Comparison of ENCODE assay signal across 31 cellular contexts in genomic region chr2:3664118-3664517, GRCh38. TPM values are rescaled to one million over a fixed set of nuclear protein-coding genes. Genes with fewer than 3 reads are reported as not detected.
"Had no signal": no experiment of that assay in that cellular context is flagged by ENCODE, and none has a peak within 500 bp of the region (broad histone marks: within the 10 kb centered on the region; RNA-seq: fewer than 3 reads in every experiment).

No MANE protein-coding gene starts in this region.

- H3K27ac Mint-ChIP-seq: mesothelial cell of epicardium, naive B cell had no signal

- H3K27ac ChIP-seq: colonic mucosa, dorsolateral prefrontal cortex, epithelial cell of prostate, esophagus squamous epithelium, gastrocnemius medialis, heart right ventricle, left lung, lower lobe of right lung had no signal

- H3K4me3 ChIP-seq: colonic mucosa, dorsolateral prefrontal cortex, esophagus squamous epithelium, gastrocnemius medialis, heart right ventricle, left lung, lower lobe of right lung, mucosa of descending colon had no signal

- H3K27me3 ChIP-seq: colonic mucosa, dorsolateral prefrontal cortex, gastrocnemius medialis, left lung had no signal

- FAIRE-seq: endometrium, islet of Langerhans, keratinocyte had no signal

- H3K9me3 ChIP-seq: colonic mucosa, esophagus squamous epithelium, gastrocnemius medialis, heart right ventricle, left lung, lower lobe of right lung, mucosa of descending colon had no signal

- H3K36me3 ChIP-seq: colonic mucosa, esophagus squamous epithelium, gastrocnemius medialis, heart right ventricle, left lung, lower lobe of right lung had no signal

- ATAC-seq: gastrocnemius medialis, heart right ventricle, left cardiac atrium, left lung, left ventricle myocardium superior, lower lobe of right lung, mucosa of descending colon had no signal

- DNase-seq: colonic mucosa; dermis blood vessel endothelial cell; dorsolateral prefrontal cortex; effector CD4-positive, alpha-beta T cell; effector memory CD4-positive, alpha-beta T cell; erythroblast; esophagus squamous epithelium; foreskin fibroblast; foreskin melanocyte; gastrocnemius medialis; glutamatergic neuron; heart right ventricle; hippocampal formation; left cardiac atrium; left lung; left ventricle myocardium superior; lower lobe of right lung; mesenchymal stem cell; mucosa of descending colon; naive B cell had no signal

- H3K9me3 Mint-ChIP-seq: mesothelial cell of epicardium had no signal

- H3K4me1 ChIP-seq: colonic mucosa, gastrocnemius medialis, left lung, lower lobe of right lung had no signal

- H3K4me3 Mint-ChIP-seq: mesothelial cell of epicardium, naive B cell had no signal

- H3K36me3 Mint-ChIP-seq: mesothelial cell of epicardium, naive B cell had no signal

- H3K4me1 Mint-ChIP-seq: naive B cell had no signal

RNA-seq across cellular contexts. Expression of gene ALLC, which starts 6.1 kb away (rescaled TPM):
- total RNA-seq: colonic mucosa, dermis blood vessel endothelial cell, esophagus mucosa, esophagus squamous epithelium, gastrocnemius medialis, glomerular endothelial cell, heart right ventricle, left lung, left ventricle myocardium superior, lower lobe of right lung, lung microvascular endothelial cell, mesenteric fat pad, mesothelial cell of epicardium, mucosa of descending colon, myocyte had no signal
- polyA plus RNA-seq: keratinocyte had no signal

RNA-seq across cellular contexts. Expression of gene DCDC2C, which starts 39.3 kb away (rescaled TPM):
- total RNA-seq: colonic mucosa, esophagus mucosa, esophagus squamous epithelium, gastrocnemius medialis, glomerular endothelial cell, kidney epithelial cell, left cardiac atrium, left lung, left ventricle myocardium superior, lower lobe of right lung, lung microvascular endothelial cell, mesenteric fat pad, mesothelial cell of epicardium, myocyte had no signal
- polyA plus RNA-seq: heart right ventricle, keratinocyte had no signal
